ENCODE assay signal across 8 cellular contexts in genomic region chr20:5127859-5128409, GRCh38. TPM values are rescaled to one million over a fixed set of nuclear protein-coding genes. Genes with fewer than 3 reads are reported as not detected.
A peak's percentile ranks its signal among the peaks of the same experiment; 100 is the strongest.
DNase-seq lines count a peak whose midpoint lies in the region; ATAC-seq and TF ChIP-seq lines count a peak whose summit lies in the region.

No MANE protein-coding gene starts in this region.

- peaks cover 30 to 34% of the 10 kb centered on the region in 2 donors for H3K4me1 Mint-ChIP-seq in natural killer cell treated with Interleukin-12 subunit alpha and Interleukin-12 subunit beta and Interleukin-15 and Interleukin-18, amount 100 ng/mL, for 72 hours (ENCODE audit: low read depth in 2 of 2)

- H3K27ac Mint-ChIP-seq in natural killer cell treated with Interleukin-12 subunit alpha and Interleukin-12 subunit beta and Interleukin-15 and Interleukin-18, amount 100 ng/mL, for 72 hours: peak overlapping the region; percentile 85 to 89

- ATAC-seq in natural killer cell treated with Interleukin-12 subunit alpha and Interleukin-12 subunit beta and Interleukin-15 and Interleukin-18, amount 100 ng/mL, for 72 hours: no peak

- peak overlapping the region; percentile 86 for H3K27ac ChIP-seq in colonic mucosa

- no peaks in the 10 kb centered on the region for H3K36me3 Mint-ChIP-seq in natural killer cell treated with Interleukin-12 subunit alpha and Interleukin-12 subunit beta and Interleukin-15 and Interleukin-18, amount 100 ng/mL, for 72 hours

- DNase-seq in BE2C: no peak
- no peak for DNase-seq in Jurkat, Clone E6-1 (ENCODE audit: low read depth, low spot score)
- no peak for DNase-seq in colonic mucosa
- no peak for DNase-seq in natural killer cell treated with Interleukin-12 subunit alpha and Interleukin-12 subunit beta and Interleukin-15 and Interleukin-18, amount 100 ng/mL, for 72 hours (ENCODE audit: low spot score)
- no peak for DNase-seq in UCSD-AML1 (lab: John Stamatoyannopoulos, UW; ENCODE audit: unreplicated experiment)
- no peak for DNase-seq in NCI-H187 treated with DMSO at 0.1 percent for 48 hours (lab: John Stamatoyannopoulos, UW)
- DNase-seq in NCI-H1048 (lab: John Stamatoyannopoulos, UW): no peak
- DNase-seq in NCI-H2107 (lab: John Stamatoyannopoulos, UW): no peak

- H3K4me3 Mint-ChIP-seq in natural killer cell treated with Interleukin-12 subunit alpha and Interleukin-12 subunit beta and Interleukin-15 and Interleukin-18, amount 100 ng/mL, for 72 hours: peak overlapping the region; percentile 95

- H3K27me3 Mint-ChIP-seq in natural killer cell treated with Interleukin-12 subunit alpha and Interleukin-12 subunit beta and Interleukin-15 and Interleukin-18, amount 100 ng/mL, for 72 hours: no peaks in the 10 kb centered on the region

- H3K36me3 ChIP-seq in BE2C (peaks cover 3% of the 10 kb centered on the region; the same call in 1 of the 2 replicates), colonic mucosa (no peaks in the 10 kb centered on the region)

- H3K4me1 ChIP-seq in BE2C (no peaks in the 10 kb centered on the region), colonic mucosa (peaks cover 12% of the 10 kb centered on the region)

- no peaks in the 10 kb centered on the region for H3K9me3 Mint-ChIP-seq in natural killer cell treated with Interleukin-12 subunit alpha and Interleukin-12 subunit beta and Interleukin-15 and Interleukin-18, amount 100 ng/mL, for 72 hours

- intact Hi-C loops in colonic mucosa (cut with DNase I): loop anchor here (5.0 to 10.0 kb wide), 2 partner anchors 64 to 317 kb away; no protein-coding TSS in a partner anchor

- H3K4me3 ChIP-seq in BE2C (ENCODE audit: low read depth, low read length) (peak overlapping the region; percentile 99), colonic mucosa (peak overlapping the region; percentile 80)
- H3K4me3 ChIP-seq in Jurkat, Clone E6-1 (ENCODE audit: low read length): peak overlapping the region; percentile 54

- no peak for TF ChIP-seq CTCF in BE2C (IDR thresholded peaks at IDR 0.05; ENCODE audit: low read depth, low read length)
- TF ChIP-seq CTCF in colonic mucosa (IDR thresholded peaks at IDR 0.05): no peak

- H3K9me3 ChIP-seq in BE2C: no peaks in the 10 kb centered on the region; the same call in 1 of the 2 replicates
- H3K9me3 ChIP-seq in colonic mucosa: no peaks in the 10 kb centered on the region

- H3K9ac ChIP-seq in colonic mucosa (ENCODE audit: low read depth in 2 of 2, low read length in 2 of 2): peak overlapping the region; percentile 87 to 94

- H3K27me3 ChIP-seq in BE2C: no peaks in the 10 kb centered on the region
- H3K27me3 ChIP-seq in colonic mucosa: no peaks in the 10 kb centered on the region

RNA-seq across cellular contexts. Expression of gene CDS2, which starts 1.1 kb away (rescaled TPM):
- polyA plus RNA-seq in BE2C (2012; ENCODE audit: insufficient read depth, insufficient read length, low read depth): 15.7 TPM
- 21.2 TPM for polyA plus RNA-seq in Jurkat, Clone E6-1 (2012; ENCODE audit: insufficient read depth, insufficient read length)
- total RNA-seq in colonic mucosa: 10 to 100 TPM; 31.7 to 44.3 TPM
- total RNA-seq in natural killer cell treated with Interleukin-12 subunit alpha and Interleukin-12 subunit beta and Interleukin-15 and Interleukin-18, amount 100 ng/mL, for 72 hours: 10 to 100 TPM; 48.7 to 52.0 TPM

RNA-seq across cellular contexts. Expression of gene PCNA, which starts 8.2 kb away (rescaled TPM):
- 74.6 TPM for polyA plus RNA-seq in BE2C (2012; ENCODE audit: insufficient read depth, insufficient read length, low read depth)
- 476 TPM for polyA plus RNA-seq in Jurkat, Clone E6-1 (2012; ENCODE audit: insufficient read depth, insufficient read length)
- 100 to 1,000 TPM in 1 of 2 donors, 10 to 100 TPM in 1; 59.0 to 204 TPM for total RNA-seq in colonic mucosa
- 100 to 1,000 TPM; 288 to 377 TPM for total RNA-seq in natural killer cell treated with Interleukin-12 subunit alpha and Interleukin-12 subunit beta and Interleukin-15 and Interleukin-18, amount 100 ng/mL, for 72 hours

RNA-seq across cellular contexts. Expression of gene TMEM230, which starts 15.1 kb away (rescaled TPM):
- polyA plus RNA-seq in BE2C (2012; ENCODE audit: insufficient read depth, insufficient read length, low read depth): 112 TPM
- polyA plus RNA-seq in Jurkat, Clone E6-1 (2012; ENCODE audit: insufficient read depth, insufficient read length): 118 TPM
- total RNA-seq in colonic mucosa: 10 to 100 TPM; 54.0 to 80.3 TPM
- 10 to 100 TPM; 68.3 to 78.1 TPM for total RNA-seq in natural killer cell treated with Interleukin-12 subunit alpha and Interleukin-12 subunit beta and Interleukin-15 and Interleukin-18, amount 100 ng/mL, for 72 hours
